ENCODE assay signal across 1 cellular context in the genomic region with DNA sequence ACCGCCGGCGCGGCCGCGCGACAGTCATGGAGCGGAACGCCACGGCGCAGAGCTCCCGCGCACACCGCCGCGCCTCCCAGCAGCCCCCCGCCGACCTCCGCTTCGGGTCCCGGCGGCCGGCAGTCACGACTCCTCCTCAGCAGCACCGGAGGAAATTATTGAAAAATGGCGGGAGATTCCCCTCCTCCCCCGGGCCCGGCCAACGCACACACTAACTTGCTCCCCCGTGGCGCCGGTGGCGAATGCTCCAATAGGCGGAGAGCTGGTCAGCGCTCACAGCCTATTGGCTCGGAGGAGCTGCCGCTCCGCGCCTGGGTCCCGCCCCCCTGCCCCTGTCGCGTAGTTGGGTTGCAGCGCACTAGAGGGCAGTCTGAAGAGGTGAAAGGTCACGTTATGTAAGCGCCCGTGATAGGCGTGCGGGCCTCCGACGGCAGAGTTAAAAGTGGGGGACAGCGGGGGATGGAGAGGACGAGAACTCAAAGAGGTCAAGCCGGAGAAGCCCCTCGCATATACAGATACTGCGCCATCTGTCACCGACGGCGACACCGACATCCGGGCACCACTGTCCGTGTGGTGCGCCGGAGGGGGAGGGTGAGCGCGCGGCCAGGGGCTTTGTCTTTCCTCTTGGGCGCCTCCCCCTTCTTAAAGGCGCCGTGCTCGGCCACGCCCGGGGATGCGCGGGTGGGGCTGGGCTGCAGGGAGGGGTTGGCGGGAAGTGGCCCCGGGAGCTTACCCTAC.
TF ChIP-seq lines count a peak whose summit lies in the region.

BAZ1B (minus strand) TSS at position 213 of the 738 bp plus-strand sequence. CDS start 360 bp downstream, outside the sequence.

TF ChIP-seq in GM12878, 131 proteins besides CTCF, POLR2A, EP300 and RAD21 (continued from another document and continues in another):
- 0 out of 2 replicates have a peak, but pooled peaks have one; percentile 31 for TF ChIP-seq SMARCA5 (IDR thresholded peaks at IDR 0.05)
- TF ChIP-seq NRF1 (conservative IDR thresholded peaks at IDR 0.05; ENCODE audit: low read depth, low read length), result no peak
- no peak for TF ChIP-seq NFIC (IDR thresholded peaks at IDR 0.05; ENCODE audit: low read depth, low read length)
- peak in 1 of 2 experiments; percentile 34; a peak in 2 of 3 replicates for TF ChIP-seq EGR1 (IDR thresholded peaks at IDR 0.05; ENCODE audit: borderline replicate concordance in 1 of 2, low read depth in 2 of 2, low read length in 2 of 2)
- TF ChIP-seq ZSCAN29 (IDR thresholded peaks at IDR 0.05), result no peak
- TF ChIP-seq, protein P1, sequence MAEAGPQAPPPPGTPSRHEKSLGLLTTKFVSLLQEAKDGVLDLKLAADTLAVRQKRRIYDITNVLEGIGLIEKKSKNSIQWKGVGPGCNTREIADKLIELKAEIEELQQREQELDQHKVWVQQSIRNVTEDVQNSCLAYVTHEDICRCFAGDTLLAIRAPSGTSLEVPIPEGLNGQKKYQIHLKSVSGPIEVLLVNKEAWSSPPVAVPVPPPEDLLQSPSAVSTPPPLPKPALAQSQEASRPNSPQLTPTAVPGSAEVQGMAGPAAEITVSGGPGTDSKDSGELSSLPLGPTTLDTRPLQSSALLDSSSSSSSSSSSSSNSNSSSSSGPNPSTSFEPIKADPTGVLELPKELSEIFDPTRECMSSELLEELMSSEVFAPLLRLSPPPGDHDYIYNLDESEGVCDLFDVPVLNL (IDR thresholded peaks at IDR 0.05; ENCODE audit: low read depth, low read length), result peak; percentile 78
- no peak for TF ChIP-seq KDM1A (IDR thresholded peaks at IDR 0.05; ENCODE audit: borderline replicate concordance)
- peak; percentile 98 for TF ChIP-seq PBX3 (IDR thresholded peaks at IDR 0.05; ENCODE audit: insufficient replicate concordance, low read depth, low read length)
- TF ChIP-seq FOS (IDR thresholded peaks at IDR 0.05; ENCODE audit: borderline replicate concordance, extremely low read depth, insufficient read length), result peak; percentile 83
- peak; percentile 75 for TF ChIP-seq RELA (IDR thresholded peaks at IDR 0.05; ENCODE audit: borderline replicate concordance, partially characterized antibody)
- TF ChIP-seq CEBPZ (IDR thresholded peaks at IDR 0.05; ENCODE audit: low read depth, low read length), result 0 out of 2 replicates have a peak, but pooled peaks have one; percentile 8
- peak; percentile 100 for TF ChIP-seq NR2F1 (conservative IDR thresholded peaks at IDR 0.05)
- peak; percentile 92 for TF ChIP-seq HDGF (IDR thresholded peaks at IDR 0.05)
- TF ChIP-seq HDAC2 (IDR thresholded peaks at IDR 0.05), result 0 out of 2 replicates have a peak, but pooled peaks have one; percentile 5
- 0 out of 2 replicates have a peak, but pooled peaks have one; percentile 30 for TF ChIP-seq MEF2A (IDR thresholded peaks at IDR 0.05; ENCODE audit: insufficient read depth, low read depth, low read length)
- TF ChIP-seq PAX5 (IDR thresholded peaks at IDR 0.05; ENCODE audit: borderline replicate concordance, low read depth, low read length), result peak; percentile 65; the same call in 1 of the 2 replicates
- TF ChIP-seq ZNF274 (IDR thresholded peaks at IDR 0.05; ENCODE audit: insufficient read depth, insufficient read length), result no peak
- TF ChIP-seq RUNX3 (IDR thresholded peaks at IDR 0.05; ENCODE audit: low read length), result no peak
- no peak for TF ChIP-seq ZBTB33 (IDR thresholded peaks at IDR 0.05)
- peak; percentile 97 for TF ChIP-seq NR2C1 (IDR thresholded peaks at IDR 0.05)
- no peak for TF ChIP-seq MYB (IDR thresholded peaks at IDR 0.05; ENCODE audit: borderline replicate concordance, low read depth, low read length)
- TF ChIP-seq MYC (IDR thresholded peaks at IDR 0.05; ENCODE audit: insufficient read depth, insufficient read length, insufficient replicate concordance, low read length, severe bottlenecking), result peak; percentile 80
- TF ChIP-seq CBX3 (IDR thresholded peaks at IDR 0.05; ENCODE audit: borderline replicate concordance, low read depth), result no peak
- TF ChIP-seq, protein P2, sequence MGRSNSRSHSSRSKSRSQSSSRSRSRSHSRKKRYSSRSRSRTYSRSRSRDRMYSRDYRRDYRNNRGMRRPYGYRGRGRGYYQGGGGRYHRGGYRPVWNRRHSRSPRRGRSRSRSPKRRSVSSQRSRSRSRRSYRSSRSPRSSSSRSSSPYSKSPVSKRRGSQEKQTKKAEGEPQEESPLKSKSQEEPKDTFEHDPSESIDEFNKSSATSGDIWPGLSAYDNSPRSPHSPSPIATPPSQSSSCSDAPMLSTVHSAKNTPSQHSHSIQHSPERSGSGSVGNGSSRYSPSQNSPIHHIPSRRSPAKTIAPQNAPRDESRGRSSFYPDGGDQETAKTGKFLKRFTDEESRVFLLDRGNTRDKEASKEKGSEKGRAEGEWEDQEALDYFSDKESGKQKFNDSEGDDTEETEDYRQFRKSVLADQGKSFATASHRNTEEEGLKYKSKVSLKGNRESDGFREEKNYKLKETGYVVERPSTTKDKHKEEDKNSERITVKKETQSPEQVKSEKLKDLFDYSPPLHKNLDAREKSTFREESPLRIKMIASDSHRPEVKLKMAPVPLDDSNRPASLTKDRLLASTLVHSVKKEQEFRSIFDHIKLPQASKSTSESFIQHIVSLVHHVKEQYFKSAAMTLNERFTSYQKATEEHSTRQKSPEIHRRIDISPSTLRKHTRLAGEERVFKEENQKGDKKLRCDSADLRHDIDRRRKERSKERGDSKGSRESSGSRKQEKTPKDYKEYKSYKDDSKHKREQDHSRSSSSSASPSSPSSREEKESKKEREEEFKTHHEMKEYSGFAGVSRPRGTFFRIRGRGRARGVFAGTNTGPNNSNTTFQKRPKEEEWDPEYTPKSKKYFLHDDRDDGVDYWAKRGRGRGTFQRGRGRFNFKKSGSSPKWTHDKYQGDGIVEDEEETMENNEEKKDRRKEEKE (IDR thresholded peaks at IDR 0.05), result no peak
- peak; percentile 28; the same call in 1 of the 2 replicates for TF ChIP-seq BACH1 (IDR thresholded peaks at IDR 0.05; ENCODE audit: borderline replicate concordance)
- TF ChIP-seq ASH2L (IDR thresholded peaks at IDR 0.05; ENCODE audit: borderline replicate concordance, low read depth), result no peak
- TF ChIP-seq TCF12 (IDR thresholded peaks at IDR 0.05; ENCODE audit: low read depth, low read length), result peak; percentile 57; the same call in 1 of the 2 replicates
- TF ChIP-seq BMI1 (IDR thresholded peaks at IDR 0.05; ENCODE audit: borderline replicate concordance), result no peak
- TF ChIP-seq SMAD5 (IDR thresholded peaks at IDR 0.05; ENCODE audit: low read depth), result no peak
- TF ChIP-seq, protein P3, sequence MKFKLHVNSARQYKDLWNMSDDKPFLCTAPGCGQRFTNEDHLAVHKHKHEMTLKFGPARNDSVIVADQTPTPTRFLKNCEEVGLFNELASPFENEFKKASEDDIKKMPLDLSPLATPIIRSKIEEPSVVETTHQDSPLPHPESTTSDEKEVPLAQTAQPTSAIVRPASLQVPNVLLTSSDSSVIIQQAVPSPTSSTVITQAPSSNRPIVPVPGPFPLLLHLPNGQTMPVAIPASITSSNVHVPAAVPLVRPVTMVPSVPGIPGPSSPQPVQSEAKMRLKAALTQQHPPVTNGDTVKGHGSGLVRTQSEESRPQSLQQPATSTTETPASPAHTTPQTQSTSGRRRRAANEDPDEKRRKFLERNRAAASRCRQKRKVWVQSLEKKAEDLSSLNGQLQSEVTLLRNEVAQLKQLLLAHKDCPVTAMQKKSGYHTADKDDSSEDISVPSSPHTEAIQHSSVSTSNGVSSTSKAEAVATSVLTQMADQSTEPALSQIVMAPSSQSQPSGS (IDR thresholded peaks at IDR 0.05; ENCODE audit: low read length), result no peak
- peak; percentile 21; the same call in 1 of the 2 replicates for TF ChIP-seq LARP7 (IDR thresholded peaks at IDR 0.05)
- TF ChIP-seq EZH2 (IDR thresholded peaks at IDR 0.05; ENCODE audit: borderline replicate concordance, control insufficient read depth, low read depth, low read length), result no peak
- TF ChIP-seq BRCA1 (IDR thresholded peaks at IDR 0.05; ENCODE audit: low read depth, low read length), result no peak
- TF ChIP-seq, protein P4, sequence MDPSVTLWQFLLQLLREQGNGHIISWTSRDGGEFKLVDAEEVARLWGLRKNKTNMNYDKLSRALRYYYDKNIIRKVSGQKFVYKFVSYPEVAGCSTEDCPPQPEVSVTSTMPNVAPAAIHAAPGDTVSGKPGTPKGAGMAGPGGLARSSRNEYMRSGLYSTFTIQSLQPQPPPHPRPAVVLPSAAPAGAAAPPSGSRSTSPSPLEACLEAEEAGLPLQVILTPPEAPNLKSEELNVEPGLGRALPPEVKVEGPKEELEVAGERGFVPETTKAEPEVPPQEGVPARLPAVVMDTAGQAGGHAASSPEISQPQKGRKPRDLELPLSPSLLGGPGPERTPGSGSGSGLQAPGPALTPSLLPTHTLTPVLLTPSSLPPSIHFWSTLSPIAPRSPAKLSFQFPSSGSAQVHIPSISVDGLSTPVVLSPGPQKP (IDR thresholded peaks at IDR 0.05; ENCODE audit: low read depth, low read length), result no peak; the same call in 1 of the 2 replicates
- TF ChIP-seq HCFC1 (IDR thresholded peaks at IDR 0.05; ENCODE audit: low read length), result peak; percentile 58
- TF ChIP-seq SREBF2 (IDR thresholded peaks at IDR 0.05; ENCODE audit: low read length), result no peak
- TF ChIP-seq SPI1 (IDR thresholded peaks at IDR 0.05; ENCODE audit: borderline replicate concordance, insufficient read depth, low read depth, low read length), result peak; percentile 3; the same call in 1 of the 2 replicates
- TF ChIP-seq CHD4 (IDR thresholded peaks at IDR 0.05), result no peak
- peak; percentile 30; the same call in 1 of the 2 replicates for TF ChIP-seq FOXM1 (IDR thresholded peaks at IDR 0.05; ENCODE audit: low read depth, low read length)
- TF ChIP-seq RB1 (IDR thresholded peaks at IDR 0.05; ENCODE audit: borderline replicate concordance), result peak; percentile 99
- TF ChIP-seq KAT2A (conservative IDR thresholded peaks at IDR 0.05; ENCODE audit: control insufficient read depth, low read depth, low read length), result no peak
- TF ChIP-seq CREM (IDR thresholded peaks at IDR 0.05; ENCODE audit: low read depth), result peak; percentile 71
- peak; percentile 86 for TF ChIP-seq ZNF207 (IDR thresholded peaks at IDR 0.05; ENCODE audit: borderline replicate concordance)
- peak; percentile 45 for TF ChIP-seq MEF2B (IDR thresholded peaks at IDR 0.05; ENCODE audit: partially characterized antibody, poor library complexity, severe bottlenecking)
- TF ChIP-seq ZNF622 (IDR thresholded peaks at IDR 0.05), result peak; percentile 96
- no peak for TF ChIP-seq GABPA (IDR thresholded peaks at IDR 0.05; ENCODE audit: low read depth)
- TF ChIP-seq IKZF2 (IDR thresholded peaks at IDR 0.05), result no peak
- TF ChIP-seq STAT1 (conservative IDR thresholded peaks at IDR 0.05), result 0 out of 2 replicates have a peak, but pooled peaks have one; percentile 45
